Comparison of ENCODE assay signal across 3 cellular contexts in the genomic region with DNA sequence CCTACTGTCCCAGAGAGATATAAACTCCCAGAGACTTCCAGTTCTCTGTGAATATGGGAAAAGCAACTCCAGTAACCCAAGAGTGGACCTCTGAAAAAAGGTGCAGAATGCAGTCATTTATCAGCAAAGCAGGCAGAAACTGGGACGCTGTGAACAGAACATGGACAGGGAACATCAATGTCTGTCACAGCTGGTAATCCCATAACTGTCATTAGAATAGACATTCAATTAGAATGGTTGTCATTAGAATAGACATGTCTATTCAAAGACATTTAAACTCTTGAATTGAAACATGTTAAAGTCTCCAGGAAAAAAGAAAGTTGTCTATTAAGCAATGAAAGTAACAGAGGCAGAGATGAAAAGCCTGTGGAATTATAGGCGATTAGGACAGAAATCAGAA.
"Had no signal": no experiment of that assay in that cellular context is flagged by ENCODE, and none has a peak within 500 bp of the region (broad histone marks: within the 10 kb centered on the region; RNA-seq: fewer than 3 reads in every experiment).

No MANE protein-coding gene starts in this region.

- DNase-seq: GDM1, GF-D8 had no signal

- H3K4me3 ChIP-seq: GM12878 had no signal

- ATAC-seq: GM12878 had no signal
